In the genomic region with DNA sequence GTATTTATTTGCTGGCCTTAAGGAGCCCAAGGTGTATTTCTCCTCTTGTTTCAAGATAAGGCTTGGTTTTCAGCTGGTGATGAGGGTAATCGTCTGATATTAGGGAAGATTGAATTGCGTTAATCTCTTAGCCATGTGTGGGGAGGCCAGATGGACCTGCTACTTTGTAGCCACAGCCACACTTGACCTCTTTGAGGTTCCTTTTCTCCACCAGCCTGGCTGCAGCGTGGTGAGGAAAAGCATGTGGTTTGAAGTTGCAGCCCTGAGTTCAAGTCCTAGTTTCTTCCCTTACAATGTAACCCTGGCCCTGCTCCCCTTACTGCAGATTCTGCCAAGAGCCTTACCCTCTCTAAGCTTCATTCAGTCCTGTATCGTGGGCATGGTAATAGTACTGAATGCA, we compare ENCODE assay signal across 14 cellular contexts. TPM values are rescaled to one million over a fixed set of nuclear protein-coding genes. Genes with fewer than 3 reads are reported as not detected.
DNase-seq lines count a peak whose midpoint lies in the region; ATAC-seq and TF ChIP-seq lines count a peak whose summit lies in the region.
"Had no signal": no experiment of that assay in that cellular context is flagged by ENCODE, and none has a peak within 500 bp of the region (broad histone marks: within the 10 kb centered on the region; RNA-seq: fewer than 3 reads in every experiment).

No MANE protein-coding gene starts in this region.

- TF ChIP-seq POLR2A in tibial nerve (IDR thresholded peaks at IDR 0.05), result no peak

- no TSS peak for BruUV-seq in PC-9 (replicated peaks; lab: Mats Ljungman, UMichigan)

- H3K27ac Mint-ChIP-seq in GM23338, result no peak overlapping the region
- no peak overlapping the region for H3K27ac Mint-ChIP-seq in endothelial cell (ENCODE audit: unreplicated experiment)
- peak overlapping the region; percentile 63 for H3K27ac Mint-ChIP-seq in stimulated activated effector memory CD8-positive, alpha-beta T cell treated with anti-CD3 and anti-CD28 coated beads, Interleukin-12 subunit alpha, Interleukin-12 subunit beta, amount 100 ng/mL, for 72 hours

- peaks cover 15% of the 10 kb centered on the region for H3K4me1 ChIP-seq in GM23338 (ENCODE audit: insufficient read depth)
- H3K4me1 ChIP-seq in PC-9 (replicated peaks; ENCODE audit: insufficient read depth), result peaks cover 23% of the 10 kb centered on the region
- H3K4me1 ChIP-seq in tibial nerve, result peaks cover 0 to 58% (median 30%) of the 10 kb centered on the region in 4 donors

- H3K9me3 ChIP-seq in PC-9 (ENCODE audit: insufficient read depth, low read depth) (no peaks in the 10 kb centered on the region), tibial nerve (no peaks in the 10 kb centered on the region)
- H3K9me3 ChIP-seq: psoas muscle, SK-N-SH, uterus had no signal

- intact Hi-C loops in PC-9 (cut with micrococcal nuclease; ENCODE audit: unreplicated experiment), result loop anchor here (10.0 kb wide), 1 partner anchor 109 kb away; the partner anchor contains the start of genes PFN1, RNF167 and SLC25A11

- WGBS in tibial nerve, 2 donors, result 79 to 83% methylated on average over 4 of the region's 4 CpGs

- H3K36me3 Mint-ChIP-seq in GM23338 (ENCODE audit: low read depth), result no peaks in the 10 kb centered on the region; the same call in 2 of the 3 replicates
- peaks cover 16% of the 10 kb centered on the region for H3K36me3 Mint-ChIP-seq in endothelial cell (ENCODE audit: low read depth, unreplicated experiment)
- H3K36me3 Mint-ChIP-seq in stimulated activated effector memory CD8-positive, alpha-beta T cell treated with anti-CD3 and anti-CD28 coated beads, Interleukin-12 subunit alpha, Interleukin-12 subunit beta, amount 100 ng/mL, for 72 hours, result peaks cover 22% of the 10 kb centered on the region

- H3K79me2 ChIP-seq in GM23338 (replicated peaks; ENCODE audit: insufficient read depth) (peaks cover 72% of the 10 kb centered on the region), PC-9 (ENCODE audit: low read depth) (peaks cover 76% of the 10 kb centered on the region)

- ATAC-seq in GM23338, result no peak
- ATAC-seq in stimulated activated effector memory CD8-positive, alpha-beta T cell treated with anti-CD3 and anti-CD28 coated beads, Interleukin-12 subunit alpha, Interleukin-12 subunit beta, amount 100 ng/mL, for 72 hours, result no peak
- ATAC-seq: psoas muscle had no signal

- H3K4me3 Mint-ChIP-seq in GM23338 (no peak overlapping the region), endothelial cell (ENCODE audit: unreplicated experiment) (peak overlapping the region; percentile 71)
- H3K4me3 Mint-ChIP-seq in stimulated activated effector memory CD8-positive, alpha-beta T cell treated with anti-CD3 and anti-CD28 coated beads, Interleukin-12 subunit alpha, Interleukin-12 subunit beta, amount 100 ng/mL, for 72 hours, result peak overlapping the region; percentile 85

- POLR2A ChIA-PET in PC-9 (lab: Charles Lee; ENCODE audit: unreplicated experiment), result interaction anchor here (0.6 kb wide), 1 partner anchor 14 kb away, joined by 3 read pairs; no protein-coding TSS in a partner anchor

- TF ChIP-seq CTCF in GM23338 (conservative IDR thresholded peaks at IDR 0.05; ENCODE audit: low read depth in 2 of 2), result no peak
- TF ChIP-seq CTCF in PC-9 (conservative IDR thresholded peaks at IDR 0.05), result no peak
- TF ChIP-seq CTCF in endothelial cell (IDR thresholded peaks at IDR 0.05; ENCODE audit: unreplicated experiment), result no peak
- TF ChIP-seq CTCF in tibial nerve (IDR thresholded peaks at IDR 0.05), result no peak

- H3K4me1 Mint-ChIP-seq in GM23338, result peaks cover 40% of the 10 kb centered on the region
- peaks cover 50% of the 10 kb centered on the region for H3K4me1 Mint-ChIP-seq in endothelial cell (ENCODE audit: unreplicated experiment)
- peaks cover 70% of the 10 kb centered on the region for H3K4me1 Mint-ChIP-seq in stimulated activated effector memory CD8-positive, alpha-beta T cell treated with anti-CD3 and anti-CD28 coated beads, Interleukin-12 subunit alpha, Interleukin-12 subunit beta, amount 100 ng/mL, for 72 hours

- CTCF ChIA-PET in PC-9 (lab: Charles Lee), result no interaction called here

- DNase-seq in GM23338 (ENCODE audit: low spot score) (no peak), PC-9 (no peak), endothelial cell (ENCODE audit: low spot score) (no peak), GM19238 (ENCODE audit: insufficient read length, low spot score) (no peak), tibial nerve (ENCODE audit: low spot score in 2 of 2) (no peak), H7 (no peak)
- no peak for DNase-seq in stimulated activated effector memory CD8-positive, alpha-beta T cell treated with anti-CD3 and anti-CD28 coated beads, Interleukin-12 subunit alpha, Interleukin-12 subunit beta, amount 100 ng/mL, for 72 hours (ENCODE audit: low spot score in 2 of 2)
- DNase-seq: activated CD4-positive, alpha-beta T cell treated with anti-CD3 and anti-CD28 coated beads for 1 hour; activated T-cell treated with anti-CD3 and anti-CD28 coated beads, Interleukin-2, amount 50 U/mL, for 1 hour; amniotic stem cell; psoas muscle; SK-N-SH; uterus had no signal

- H3K4me3 ChIP-seq in GM23338, result no peak overlapping the region
- H3K4me3 ChIP-seq in PC-9, result no peak overlapping the region
- H3K4me3 ChIP-seq in tibial nerve, result no peak overlapping the region
- H3K4me3 ChIP-seq in H7 (ENCODE audit: insufficient read depth, low read depth, low read length), result no peak overlapping the region
- H3K4me3 ChIP-seq: psoas muscle, uterus had no signal

- H4K20me1 ChIP-seq in GM23338 (replicated peaks; ENCODE audit: insufficient read depth) (peaks cover 12% of the 10 kb centered on the region), PC-9 (ENCODE audit: insufficient read depth) (peaks cover 22% of the 10 kb centered on the region; the same call in 1 of the 2 replicates)

- no peaks in the 10 kb centered on the region for H3K36me3 ChIP-seq in GM23338 (ENCODE audit: insufficient read depth)
- 0 out of 2 replicates have a peak, but pooled peaks cover 17% of the 10 kb centered on the region for H3K36me3 ChIP-seq in PC-9 (ENCODE audit: low read depth)
- no peaks in the 10 kb centered on the region for H3K36me3 ChIP-seq in tibial nerve
- H3K36me3 ChIP-seq in H7 (replicated peaks; ENCODE audit: control insufficient read depth, insufficient read depth, low read length), result peaks cover 2% of the 10 kb centered on the region
- H3K36me3 ChIP-seq: uterus had no signal

- no peaks in the 10 kb centered on the region for H3K9me2 ChIP-seq in GM23338 (ENCODE audit: insufficient read depth)
- H3K9me2 ChIP-seq in PC-9 (ENCODE audit: insufficient read depth), result no peaks in the 10 kb centered on the region
- H3K9me2 ChIP-seq: SK-N-SH had no signal

- H3F3A ChIP-seq in GM23338 (replicated peaks; ENCODE audit: low read depth) (peaks cover 8% of the 10 kb centered on the region), PC-9 (ENCODE audit: insufficient read depth, low read depth) (peaks cover 3% of the 10 kb centered on the region; the same call in 1 of the 2 replicates)

- TF ChIP-seq EP300 in tibial nerve (IDR thresholded peaks at IDR 0.05), result no peak

- H3K27me3 ChIP-seq in GM23338 (ENCODE audit: insufficient read depth), result no peaks in the 10 kb centered on the region
- no peaks in the 10 kb centered on the region for H3K27me3 ChIP-seq in PC-9 (ENCODE audit: insufficient read depth, low read depth)
- no peaks in the 10 kb centered on the region for H3K27me3 ChIP-seq in tibial nerve
- H3K27me3 ChIP-seq in H7 (ENCODE audit: control insufficient read depth, insufficient read depth, low read length), result no peaks in the 10 kb centered on the region
- H3K27me3 ChIP-seq: uterus had no signal

- H3K27me3 Mint-ChIP-seq in GM23338 (ENCODE audit: insufficient read depth, low read depth, poor library complexity) (peaks cover 6% of the 10 kb centered on the region), endothelial cell (ENCODE audit: unreplicated experiment) (peaks cover 4% of the 10 kb centered on the region)

- H2AFZ ChIP-seq in GM23338 (no peak overlapping the region), PC-9 (no peak overlapping the region)

- no peaks in the 10 kb centered on the region; the same call in 2 of the 3 replicates for H3K9me3 Mint-ChIP-seq in GM23338
- no peaks in the 10 kb centered on the region for H3K9me3 Mint-ChIP-seq in endothelial cell (ENCODE audit: unreplicated experiment)
- H3K9me3 Mint-ChIP-seq in stimulated activated effector memory CD8-positive, alpha-beta T cell treated with anti-CD3 and anti-CD28 coated beads, Interleukin-12 subunit alpha, Interleukin-12 subunit beta, amount 100 ng/mL, for 72 hours, result no peaks in the 10 kb centered on the region
- H3K9me3 Mint-ChIP-seq: mesothelial cell of epicardium had no signal

- H3K4me2 ChIP-seq in GM23338, result no peak overlapping the region
- peak overlapping the region; percentile 85; the same call in 1 of the 2 replicates for H3K4me2 ChIP-seq in PC-9

- H3K27ac ChIP-seq in GM23338 (ENCODE audit: low read depth) (0 out of 2 replicates have a peak overlapping the region, but pooled peaks have one; percentile 32), PC-9 (no peak overlapping the region), tibial nerve (peak overlapping the region in 2 of 4 donors; percentile 64 to 93)
- H3K27ac ChIP-seq: psoas muscle, uterus had no signal

TF ChIP-seq in GM23338, 12 proteins besides CTCF, POLR2A, EP300 and RAD21 (continues in another document):
- TF ChIP-seq EZH2 (IDR thresholded peaks at IDR 0.05; ENCODE audit: low read depth, unreplicated experiment) (no peak), ZNF331 (CRISPR knock-in tag; IDR thresholded peaks at IDR 0.05; ENCODE audit: low read depth) (no peak)

RNA-seq across cellular contexts. Expression of gene MINK1, which starts 3.1 kb away (rescaled TPM):
- total RNA-seq in GM23338 (2014; rRNA removed; shearing (Covaris generic)), result 42.1 and 54.9 TPM in 2 replicates
- 17.3 and 19.4 TPM in 2 replicates for polyA plus RNA-seq in GM23338 (2016; fragmentation: Nextera tagmentation; extraction: Ambion mirVana)
- total RNA-seq in PC-9 (2021) (160 and 190 TPM in 2 replicates), endothelial cell (ENCODE audit: unreplicated experiment) (176 TPM), tibial nerve (10 to 100 TPM; 57.1 to 94.3 (median 85.7) TPM)
- 42.4 and 58.2 TPM in 2 replicates for total RNA-seq in H7 (2014; rRNA removed; shearing (Covaris generic))

RNA-seq across cellular contexts. Expression of gene PLD2, which starts 29.3 kb away (rescaled TPM):
- 49.9 and 55.9 TPM in 2 replicates for total RNA-seq in GM23338 (2014; rRNA removed; shearing (Covaris generic))
- polyA plus RNA-seq in GM23338 (2016; fragmentation: Nextera tagmentation; extraction: Ambion mirVana), result 20.2 and 22.1 TPM in 2 replicates
- total RNA-seq in PC-9 (2021) (95.5 and 116 TPM in 2 replicates), endothelial cell (ENCODE audit: unreplicated experiment) (86.5 TPM), tibial nerve (10 to 100 TPM; 17.2 to 63.0 (median 30.1) TPM)
- total RNA-seq in H7 (2014; rRNA removed; shearing (Covaris generic)), result 36.5 and 42.6 TPM in 2 replicates

RNA-seq across cellular contexts. Expression of gene PSMB6, which starts 40.3 kb away (rescaled TPM):
- total RNA-seq in GM23338 (2014; rRNA removed; shearing (Covaris generic)), result 266 and 302 TPM in 2 replicates
- polyA plus RNA-seq in GM23338 (2016; fragmentation: Nextera tagmentation; extraction: Ambion mirVana), result 465 and 502 TPM in 2 replicates
- total RNA-seq in PC-9 (2021) (214 and 326 TPM in 2 replicates), endothelial cell (ENCODE audit: unreplicated experiment) (185 TPM), tibial nerve (100 to 1,000 TPM; 100 to 171 (median 122) TPM)
- 348 and 395 TPM in 2 replicates for total RNA-seq in H7 (2014; rRNA removed; shearing (Covaris generic))

RNA-seq across cellular contexts. Expression of gene GLTPD2, which starts 47.5 kb away (rescaled TPM):
- 1.3 TPM in 1 of 2 replicates, not detected in the other for total RNA-seq in GM23338 (2014; rRNA removed; shearing (Covaris generic))
- 0.33 and 0.47 TPM in 2 replicates for polyA plus RNA-seq in GM23338 (2016; fragmentation: Nextera tagmentation; extraction: Ambion mirVana)
- total RNA-seq in PC-9 (2021) (not detected in 2 replicates), endothelial cell (ENCODE audit: unreplicated experiment) (not detected), tibial nerve (not detected)
- total RNA-seq in H7 (2014; rRNA removed; shearing (Covaris generic)), result not detected in 2 replicates
- total RNA-seq: psoas muscle, uterus had no signal
- polyA plus RNA-seq: psoas muscle, SK-N-SH had no signal
